Comparison of ENCODE assay signal across 8 cellular contexts in the genomic region with DNA sequence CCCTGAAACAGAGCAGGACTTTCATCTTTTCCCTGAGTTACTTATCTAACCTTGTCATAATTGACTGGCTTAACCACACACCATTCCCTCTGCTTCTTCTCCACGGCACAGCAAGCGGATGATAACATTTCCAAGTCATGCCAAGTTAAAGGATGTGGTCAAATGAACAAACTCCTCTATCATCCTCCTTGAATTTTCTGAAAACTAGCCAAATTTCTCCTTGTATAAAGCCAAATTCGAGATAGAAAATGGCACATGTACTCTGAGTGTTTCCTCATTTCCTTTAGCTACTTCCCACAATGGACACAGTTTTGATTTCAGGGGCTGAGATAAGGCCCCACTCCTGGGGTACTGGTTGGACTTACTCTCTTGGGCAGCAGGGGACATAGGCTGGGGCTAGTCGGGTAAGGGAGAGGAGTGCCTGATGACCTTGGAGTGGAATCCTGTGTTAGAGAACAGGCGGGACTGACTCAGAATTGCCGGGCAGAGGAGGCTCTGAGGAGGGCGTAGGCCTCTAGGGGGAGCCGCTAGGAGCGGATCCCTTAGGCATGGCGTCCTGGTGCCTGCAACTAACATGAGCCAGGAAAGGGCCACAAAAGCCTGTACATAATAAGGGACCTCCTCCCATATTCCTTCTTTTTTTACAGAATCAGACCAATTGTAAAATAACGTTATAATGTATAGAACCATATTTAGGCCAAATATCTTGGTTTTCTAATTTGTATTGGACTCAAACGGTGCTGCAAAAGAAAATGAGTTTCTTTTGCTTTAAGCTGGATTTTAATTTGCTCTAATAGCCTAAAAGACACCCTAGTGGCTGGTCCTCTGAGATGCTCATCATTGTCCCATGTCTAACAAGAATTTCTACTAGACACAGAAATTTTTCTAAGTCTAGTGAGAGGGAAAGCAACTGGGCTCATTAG. TPM values are rescaled to one million over a fixed set of nuclear protein-coding genes. Genes with fewer than 3 reads are reported as not detected.
DNase-seq lines count a peak whose midpoint lies in the region; ATAC-seq, FAIRE-seq and TF ChIP-seq lines count a peak whose summit lies in the region.

No MANE protein-coding gene starts in this region.

- no peak for TF ChIP-seq POLR2A in NB4 (IDR thresholded peaks at IDR 0.05; ENCODE audit: extremely low read depth, insufficient read length)
- no peak for TF ChIP-seq POLR2A in endothelial cell of umbilical vein (IDR thresholded peaks at IDR 0.05; ENCODE audit: low read depth, low read length)

- no peak overlapping the region for H3K4me2 ChIP-seq in endothelial cell of umbilical vein (ENCODE audit: insufficient read depth, low read length)

- DNase-seq in GM06990 (ENCODE audit: extremely low read depth, insufficient read length) (no peak), NB4 (ENCODE audit: low read depth) (peak; percentile 31), endothelial cell of umbilical vein (ENCODE audit: low read depth, low spot score) (peak; percentile 44), omental fat pad (ENCODE audit: low spot score) (no peak), NCI-H345 treated with DMSO at 0.1 percent for 48 hours (lab: John Stamatoyannopoulos, UW; ENCODE audit: unreplicated experiment) (no peak)

- no TSS peak for BruUV-seq in endothelial cell of umbilical vein (replicated peaks; lab: Mats Ljungman, UMichigan)

- TF ChIP-seq CTCF in GM06990 (IDR thresholded peaks at IDR 0.05; ENCODE audit: insufficient read depth, low read length, poor library complexity, severe bottlenecking) (peak; percentile 74), NB4 (IDR thresholded peaks at IDR 0.05; ENCODE audit: low read depth, low read length) (peak; percentile 65), endothelial cell of umbilical vein (IDR thresholded peaks at IDR 0.05; ENCODE audit: extremely low read depth in 1 of 2, insufficient read depth in 1 of 2, low read depth in 1 of 2, low read length in 2 of 2) (peak; percentile 59 to 78), omental fat pad (IDR thresholded peaks at IDR 0.05) (no peak)

- intact Hi-C loops in endothelial cell of umbilical vein (cut with micrococcal nuclease) = no loop called here

- POLR2A ChIA-PET in endothelial cell of umbilical vein (lab: Charles Lee) = no interaction called here

- H3K9me3 ChIP-seq in endothelial cell of umbilical vein (replicated peaks; ENCODE audit: control insufficient read depth, insufficient read depth, low read length) = no peaks in the 10 kb centered on the region

- peak; percentile 74 for FAIRE-seq in endothelial cell of umbilical vein (lab: Jason Lieb, UNC)

- dilution Hi-C loops in endothelial cell of umbilical vein (cut with MboI; ENCODE audit: extremely low pct_ligation_motif_present, low sequenced_read_pairs) = no loop called here

- no peak overlapping the region for H3K4me3 ChIP-seq in GM06990 (replicated peaks; ENCODE audit: low read depth, low read length)
- no peak overlapping the region for H3K4me3 ChIP-seq in NB4 (ENCODE audit: low read depth, low read length)
- H3K4me3 ChIP-seq in endothelial cell of umbilical vein (replicated peaks in 1 of 3; ENCODE audit: insufficient read depth in 1 of 3, low read depth in 1 of 3, low read length in 3 of 3) = no peak overlapping the region

- no peaks in the 10 kb centered on the region for H4K20me1 ChIP-seq in endothelial cell of umbilical vein (replicated peaks; ENCODE audit: control insufficient read depth, extremely low read depth, insufficient read depth, low read length)

- CTCF ChIA-PET in endothelial cell of umbilical vein (lab: Charles Lee) = interaction anchor here (0.7 to 1.5 kb wide), 5 partner anchors 10 to 433 kb away, joined by 3 to 8 read pairs (median 4); no protein-coding TSS in a partner anchor

- H3K36me3 ChIP-seq in GM06990 (ENCODE audit: control insufficient read depth, insufficient read depth, low read length) (no peaks in the 10 kb centered on the region), endothelial cell of umbilical vein (ENCODE audit: control insufficient read depth in 2 of 2, extremely low read depth in 1 of 2, insufficient read depth in 2 of 2, low read length in 2 of 2) (no peaks in the 10 kb centered on the region)

- no peaks in the 10 kb centered on the region for H3K79me2 ChIP-seq in endothelial cell of umbilical vein (ENCODE audit: control insufficient read depth, insufficient read depth, low read length)

- H3K27me3 ChIP-seq in GM06990 (replicated peaks; ENCODE audit: control insufficient read depth, insufficient read depth, low read length) = no peaks in the 10 kb centered on the region
- no peaks in the 10 kb centered on the region for H3K27me3 ChIP-seq in endothelial cell of umbilical vein (ENCODE audit: control insufficient read depth in 2 of 2, insufficient read depth in 2 of 2, low read length in 2 of 2)

- H2AFZ ChIP-seq in endothelial cell of umbilical vein (ENCODE audit: low read depth, low read length) = peak overlapping the region; percentile 27

- no peak overlapping the region for H3K27ac ChIP-seq in endothelial cell of umbilical vein (ENCODE audit: insufficient read depth, low read depth, low read length)

- ATAC-seq in omental fat pad (ENCODE audit: low FRiP score) (peak; percentile 91), GM21737 (IDR thresholded peaks at IDR 0.05; ENCODE audit: unreplicated experiment) (no peak), GM19467 (IDR thresholded peaks at IDR 0.05; ENCODE audit: unreplicated experiment) (no peak), HG02840 (IDR thresholded peaks at IDR 0.05; ENCODE audit: low FRiP score, unreplicated experiment) (no peak)

- no peak overlapping the region for H3K9ac ChIP-seq in endothelial cell of umbilical vein (replicated peaks; ENCODE audit: extremely low read depth, insufficient read depth, low read length)

- H3K4me1 ChIP-seq in endothelial cell of umbilical vein (ENCODE audit: control insufficient read depth, extremely low read depth, insufficient read depth, low read length) = no peaks in the 10 kb centered on the region

- H3K9me1 ChIP-seq in endothelial cell of umbilical vein (replicated peaks; ENCODE audit: control insufficient read depth, extremely low read depth, insufficient read depth, low read length) = no peaks in the 10 kb centered on the region

TF ChIP-seq in endothelial cell of umbilical vein, 7 proteins besides CTCF, POLR2A, EP300 and RAD21:
- TF ChIP-seq EZH2 (IDR thresholded peaks at IDR 0.05; ENCODE audit: borderline replicate concordance, low read depth, low read length, severe bottlenecking) = no peak
- no peak for TF ChIP-seq JUN (IDR thresholded peaks at IDR 0.05; ENCODE audit: borderline replicate concordance, insufficient read depth, insufficient read length, low read depth)
- TF ChIP-seq, protein P1, sequence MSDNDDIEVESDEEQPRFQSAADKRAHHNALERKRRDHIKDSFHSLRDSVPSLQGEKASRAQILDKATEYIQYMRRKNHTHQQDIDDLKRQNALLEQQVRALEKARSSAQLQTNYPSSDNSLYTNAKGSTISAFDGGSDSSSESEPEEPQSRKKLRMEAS (IDR thresholded peaks at IDR 0.05; ENCODE audit: insufficient read depth, insufficient read length) = no peak
- TF ChIP-seq MYC (IDR thresholded peaks at IDR 0.05; ENCODE audit: low read depth, low read length) = no peak

RNA-seq across cellular contexts. Expression of gene TMTC4, which starts 20.4 kb away (rescaled TPM):
- total RNA-seq in endothelial cell of umbilical vein = 28.4 and 31.9 TPM in 2 replicates
- polyA plus RNA-seq in endothelial cell of umbilical vein = 19.2 and 24.6 TPM in 2 replicates
- 20.0 and 21.1 TPM in 2 replicates for polyA plus RNA-seq in endothelial cell of umbilical vein (2011; cell fraction: cytosol; rRNA removed)
- 64.5 and 69.0 TPM in 2 replicates for polyA plus RNA-seq in endothelial cell of umbilical vein (2011; cell fraction: nucleus; rRNA removed)
- 22.4 and 24.0 TPM in 2 replicates for polyA plus RNA-seq in endothelial cell of umbilical vein (2012)
- 52.1 and 58.5 TPM in 2 replicates for polyA minus RNA-seq in endothelial cell of umbilical vein
- 3.2 TPM for polyA minus RNA-seq in endothelial cell of umbilical vein (2011; cell fraction: cytosol; rRNA and poly(A)+ RNA removed)
- polyA minus RNA-seq in endothelial cell of umbilical vein (2011; cell fraction: nucleus; rRNA and poly(A)+ RNA removed) = 51.2 and 64.9 TPM in 2 replicates
- 10 to 100 TPM in 3 of 4 donors, 1 to 10 TPM in 1; 9.2 to 16.9 (median 12.9) TPM for total RNA-seq in omental fat pad

Comparison
In these comparisons a context has a peak if more than half of its experiments do, and no peak if none do; other contexts are left out.
1. DNase-seq: peak in NB4 (single experiment) and endothelial cell of umbilical vein (single experiment); none in GM06990 (single experiment), omental fat pad (single experiment) and NCI-H345 treated with DMSO at 0.1 percent for 48 hours (single experiment).
2. CTCF ChIP-seq: peak in GM06990 (single experiment), NB4 (single experiment) and endothelial cell of umbilical vein (2 of 2); none in omental fat pad (0 of 3).